In genomic region chrX:133776072-133776471, GRCh38 we compare ENCODE assay signal across 8 cellular contexts.
DNase-seq lines count a peak whose midpoint lies in the region; ATAC-seq and TF ChIP-seq lines count a peak whose summit lies in the region.

No MANE protein-coding gene starts in this region.

- H3K18ac ChIP-seq in neuronal stem cell (ENCODE audit: low read length) = no peak overlapping the region

- no peaks in the 10 kb centered on the region for H3K4me1 Mint-ChIP-seq in CD4-positive, CD25-positive, alpha-beta regulatory T cell
- H3K4me1 Mint-ChIP-seq in type B pancreatic cell (ENCODE audit: unreplicated experiment) = peaks cover 29% of the 10 kb centered on the region

- WGBS in neuronal stem cell (ENCODE audit: extremely low coverage in 2 of 2, insufficient read length in 2 of 2, insufficient replicate concordance in 1 of 2), 2 donors = no CpG with 5 or more reads among the region's 7 CpGs

- no peak overlapping the region for H3K4me2 ChIP-seq in neuronal stem cell (ENCODE audit: insufficient read depth, low read length, poor library complexity, severe bottlenecking)

- no peaks in the 10 kb centered on the region for H3K36me3 Mint-ChIP-seq in CD4-positive, CD25-positive, alpha-beta regulatory T cell
- peaks cover 5% of the 10 kb centered on the region for H3K36me3 Mint-ChIP-seq in type B pancreatic cell

- H3K36me3 ChIP-seq in CD4-positive, CD25-positive, alpha-beta regulatory T cell (ENCODE audit: control insufficient read depth, insufficient read depth, low read length) = no peaks in the 10 kb centered on the region
- H3K36me3 ChIP-seq in neuronal stem cell (replicated peaks in 1 of 2; ENCODE audit: control insufficient read depth in 2 of 2, insufficient read depth in 2 of 2, low read length in 2 of 2) = no peaks in the 10 kb centered on the region

- no peaks in the 10 kb centered on the region for H3K79me1 ChIP-seq in neuronal stem cell (ENCODE audit: low read depth, low read length)

- peak in 2 of 3 donors; percentile 4 to 18 for DNase-seq in CD4-positive, CD25-positive, alpha-beta regulatory T cell
- DNase-seq in HuH-7.5 (ENCODE audit: low spot score) = peak; percentile 1
- DNase-seq in activated CD8-positive, alpha-beta memory T cell treated with anti-CD3 and anti-CD28 coated beads, Interleukin-2, amount 50 U/mL, for 48 hours = peak; percentile 59
- DNase-seq in iPS-NIHi11 (ENCODE audit: low spot score) = peak; percentile 35
- DNase-seq in type B pancreatic cell (ENCODE audit: extremely low spot score, unreplicated experiment) = no peak
- DNase-seq in GDM1 (lab: John Stamatoyannopoulos, UW) = no peak
- DNase-seq in neuronal stem cell (ENCODE audit: low spot score) = no peak
- no peak for DNase-seq in dedifferentiated amniotic fluid mesenchymal stem cell (ENCODE audit: extremely low spot score)

- no peak overlapping the region for H2BK15ac ChIP-seq in neuronal stem cell (ENCODE audit: low read length)

- no peak overlapping the region for H2AFZ ChIP-seq in neuronal stem cell (ENCODE audit: low read length)

- peak; percentile 80 for TF ChIP-seq CTCF in type B pancreatic cell (conservative IDR thresholded peaks at IDR 0.05)

- H3K27ac ChIP-seq in CD4-positive, CD25-positive, alpha-beta regulatory T cell (ENCODE audit: insufficient read depth, low read length, poor library complexity, severe bottlenecking) = no peak overlapping the region
- H3K27ac ChIP-seq in neuronal stem cell (replicated peaks; ENCODE audit: low read length) = no peak overlapping the region

- ATAC-seq in CD4-positive, CD25-positive, alpha-beta regulatory T cell (ENCODE audit: low read depth in 2 of 2) = no peak

- no peak overlapping the region for H2BK120ac ChIP-seq in neuronal stem cell (ENCODE audit: low read depth, low read length)

- H3K9me3 Mint-ChIP-seq in CD4-positive, CD25-positive, alpha-beta regulatory T cell = no peaks in the 10 kb centered on the region
- peaks cover 4% of the 10 kb centered on the region for H3K9me3 Mint-ChIP-seq in type B pancreatic cell

- H4K91ac ChIP-seq in neuronal stem cell (ENCODE audit: low read depth, low read length, poor library complexity) = no peak overlapping the region

- H2AK5ac ChIP-seq in neuronal stem cell (ENCODE audit: low read depth, low read length) = no peak overlapping the region

- no peak overlapping the region for H2BK12ac ChIP-seq in neuronal stem cell (ENCODE audit: low read length)

- no peak overlapping the region for H3K4me3 Mint-ChIP-seq in CD4-positive, CD25-positive, alpha-beta regulatory T cell
- H3K4me3 Mint-ChIP-seq in type B pancreatic cell = no peak overlapping the region

- H3K4me1 ChIP-seq in CD4-positive, CD25-positive, alpha-beta regulatory T cell (ENCODE audit: control insufficient read depth, insufficient read depth, low read length, poor library complexity, severe bottlenecking) = no peaks in the 10 kb centered on the region
- H3K4me1 ChIP-seq in neuronal stem cell (ENCODE audit: control insufficient read depth in 2 of 2, insufficient read depth in 1 of 2, low read depth in 1 of 2, low read length in 2 of 2) = peaks cover 2% of the 10 kb centered on the region in 2 donors

- no peak overlapping the region for H3K4me3 ChIP-seq in CD4-positive, CD25-positive, alpha-beta regulatory T cell (ENCODE audit: low read depth, low read length)
- H3K4me3 ChIP-seq in neuronal stem cell (ENCODE audit: low read length in 2 of 2) = no peak overlapping the region

- peaks cover 4% of the 10 kb centered on the region for H3K27me3 Mint-ChIP-seq in CD4-positive, CD25-positive, alpha-beta regulatory T cell
- H3K27me3 Mint-ChIP-seq in type B pancreatic cell = no peaks in the 10 kb centered on the region

- H4K8ac ChIP-seq in neuronal stem cell (ENCODE audit: low read depth, low read length) = no peak overlapping the region

- no peaks in the 10 kb centered on the region for H3K9me3 ChIP-seq in CD4-positive, CD25-positive, alpha-beta regulatory T cell (ENCODE audit: control insufficient read depth in 2 of 2, low read length in 2 of 2)
- no peaks in the 10 kb centered on the region for H3K9me3 ChIP-seq in neuronal stem cell (replicated peaks in 1 of 2; ENCODE audit: control insufficient read depth in 2 of 2, insufficient read depth in 1 of 2, low read depth in 1 of 2, low read length in 2 of 2)

- H3K27me3 ChIP-seq in CD4-positive, CD25-positive, alpha-beta regulatory T cell (ENCODE audit: control insufficient read depth, insufficient read depth, low read length) = no peaks in the 10 kb centered on the region
- H3K27me3 ChIP-seq in neuronal stem cell (ENCODE audit: control insufficient read depth in 3 of 3, insufficient read depth in 3 of 3, low read depth in 1 of 3, low read length in 3 of 3) = no peaks in the 10 kb centered on the region

- H2BK5ac ChIP-seq in neuronal stem cell (ENCODE audit: low read length) = no peak overlapping the region

- no peak overlapping the region for H3K27ac Mint-ChIP-seq in CD4-positive, CD25-positive, alpha-beta regulatory T cell
- no peak overlapping the region for H3K27ac Mint-ChIP-seq in type B pancreatic cell

- no peak overlapping the region for H3K14ac ChIP-seq in neuronal stem cell (ENCODE audit: low read length)

- H3K9ac ChIP-seq in neuronal stem cell (ENCODE audit: low read depth, low read length, poor library complexity) = no peak overlapping the region

- no peak overlapping the region for H3K4ac ChIP-seq in neuronal stem cell (ENCODE audit: low read length)

- H3K23ac ChIP-seq in neuronal stem cell (ENCODE audit: low read depth, low read length, poor library complexity) = no peak overlapping the region

Comparison
In these comparisons a context has a peak if more than half of its experiments do, and no peak if none do; other contexts are left out.
1. DNase-seq: peak in CD4-positive, CD25-positive, alpha-beta regulatory T cell (2 of 3), HuH-7.5 (single experiment), activated CD8-positive, alpha-beta memory T cell treated with anti-CD3 and anti-CD28 coated beads, Interleukin-2, amount 50 U/mL, for 48 hours (single experiment) and iPS-NIHi11 (single experiment); none in type B pancreatic cell (single experiment), GDM1 (single experiment), neuronal stem cell (single experiment) and dedifferentiated amniotic fluid mesenchymal stem cell (single experiment).